ENCODE assay signal across 8 cellular contexts in the genomic region with DNA sequence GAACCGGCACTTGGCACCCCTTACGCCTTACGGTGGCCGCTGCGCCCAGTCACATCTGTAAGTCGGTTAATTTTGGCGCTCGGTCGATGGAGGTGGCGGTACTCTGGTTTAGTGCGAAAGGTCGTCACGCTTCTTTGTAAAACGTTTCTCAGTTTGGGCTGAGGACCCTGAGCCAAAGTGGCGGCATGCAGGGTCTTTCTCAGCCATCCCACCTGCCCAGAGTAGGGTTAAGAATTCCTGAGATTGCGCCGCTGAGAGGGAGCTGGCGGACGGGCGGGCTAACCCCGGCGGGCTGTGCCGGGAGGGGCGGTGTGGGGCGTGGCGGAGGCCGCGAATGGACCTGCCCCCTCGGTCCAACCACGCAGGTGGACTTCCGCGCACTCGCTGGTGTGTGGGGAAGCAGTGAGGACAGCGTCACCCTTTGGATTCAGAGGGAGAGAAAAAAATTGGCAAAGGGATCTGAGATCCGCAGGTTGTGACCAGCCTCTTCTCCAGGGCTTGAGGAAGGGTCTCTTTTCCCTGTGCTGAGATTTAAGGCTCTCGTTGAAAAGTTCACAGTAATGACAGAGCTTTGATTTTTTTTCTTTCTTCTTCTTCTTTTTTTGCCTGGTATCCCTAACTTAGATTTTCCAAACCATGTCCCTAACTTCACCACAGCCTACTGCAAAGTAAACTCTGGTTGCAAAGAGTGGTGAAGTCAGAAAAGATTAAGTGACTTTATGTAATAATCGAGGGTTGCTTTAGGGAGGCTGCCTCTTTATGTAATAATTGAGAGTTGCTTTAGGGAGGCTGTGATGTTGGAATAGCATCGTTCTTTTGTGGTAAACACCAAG. TPM values are rescaled to one million over a fixed set of nuclear protein-coding genes. Genes with fewer than 3 reads are reported as not detected.
A peak's percentile ranks its signal among the peaks of the same experiment; 100 is the strongest.
DNase-seq lines count a peak whose midpoint lies in the region; ATAC-seq and TF ChIP-seq lines count a peak whose summit lies in the region.

No MANE protein-coding gene starts in this region.

- DNase-seq in ELR (ENCODE audit: low read depth) = peak; percentile 89
- no peak for DNase-seq in Jurkat, Clone E6-1 (ENCODE audit: low read depth, low spot score)
- peak; percentile 93 for DNase-seq in PC-3
- peak; percentile 71 for DNase-seq in activated gamma-delta T cell treated with Interleukin-2 at 50 U/mL for 16 hours
- peak; percentile 64 to 88 for DNase-seq in foreskin fibroblast

- CTCF ChIA-PET in PC-3 (lab: Charles Lee) = interaction anchor here (0.5 to 0.6 kb wide), 3 partner anchors 36 to 310 kb away, joined by 5 read pairs; no protein-coding TSS in a partner anchor

- H3K9ac ChIP-seq in PC-3 (ENCODE audit: low read length) (peak overlapping the region; percentile 98), neural cell (ENCODE audit: low read length) (peak overlapping the region; percentile 81)

- intact Hi-C loops in PC-3 (cut with micrococcal nuclease) = loop anchor here (1.0 to 2.0 kb wide), 3 partner anchors 23 to 330 kb away; a partner anchor contains a TSS

- H3K27me3 ChIP-seq in PC-3 (ENCODE audit: low read length) (no peaks in the 10 kb centered on the region), neural cell (ENCODE audit: insufficient read depth, low read depth, low read length) (no peaks in the 10 kb centered on the region)

- no peaks in the 10 kb centered on the region for H3K9me3 ChIP-seq in PC-3 (ENCODE audit: low read length)
- H3K9me3 ChIP-seq in neural cell (ENCODE audit: low read length) = no peaks in the 10 kb centered on the region

- peak; percentile 54 for TF ChIP-seq RAD21 in neural cell (conservative IDR thresholded peaks at IDR 0.05)

- H3F3A ChIP-seq in PC-3 (ENCODE audit: low read length, unreplicated experiment) = no peaks in the 10 kb centered on the region
- peaks cover 5% of the 10 kb centered on the region for H3F3A ChIP-seq in neural cell (ENCODE audit: insufficient read depth, low read length, poor library complexity, severe bottlenecking)

- H3K4me1 ChIP-seq in PC-3 (ENCODE audit: insufficient read depth, low read length) = peaks cover 25% of the 10 kb centered on the region

- peak overlapping the region; percentile 93 for H3K4me2 ChIP-seq in PC-3 (ENCODE audit: low read length)
- peak overlapping the region; percentile 98 for H3K4me2 ChIP-seq in neural cell (ENCODE audit: low read length)

- H3K79me2 ChIP-seq in PC-3 (ENCODE audit: low read length) (peaks cover 36% of the 10 kb centered on the region), neural cell (replicated peaks; ENCODE audit: insufficient read depth, low read length) (peaks cover 37% of the 10 kb centered on the region)

- ATAC-seq in GM21737 (IDR thresholded peaks at IDR 0.05; ENCODE audit: unreplicated experiment) = peak; percentile 55
- peak; percentile 85 for ATAC-seq in PC-3

- TSS peak; percentile 80 for BruUV-seq in PC-3 (replicated peaks; lab: Mats Ljungman, UMichigan)

- H3K27ac ChIP-seq in PC-3 (ENCODE audit: low read length) (peak overlapping the region; percentile 91), neural cell (ENCODE audit: low read length) (peak overlapping the region; percentile 86), temporal lobe (ENCODE audit: low read depth, low read length) (peak overlapping the region; percentile 89)

- TF ChIP-seq CTCF in PC-3 (conservative IDR thresholded peaks at IDR 0.05; ENCODE audit: low read depth, low read length) = peak; percentile 46
- no peak for TF ChIP-seq CTCF in foreskin fibroblast (IDR thresholded peaks at IDR 0.05; ENCODE audit: low read depth, low read length)
- TF ChIP-seq CTCF in neural cell (IDR thresholded peaks at IDR 0.05; ENCODE audit: poor library complexity, severe bottlenecking) = peak; percentile 55

- H3K36me3 ChIP-seq in PC-3 (ENCODE audit: low read depth, low read length) (no peaks in the 10 kb centered on the region), neural cell (ENCODE audit: insufficient read depth, low read length) (no peaks in the 10 kb centered on the region)

- peak overlapping the region; percentile 60 for H3K4me3 ChIP-seq in Jurkat, Clone E6-1 (ENCODE audit: low read length)
- H3K4me3 ChIP-seq in PC-3 (ENCODE audit: low read length) = peak overlapping the region; percentile 75
- H3K4me3 ChIP-seq in foreskin fibroblast (ENCODE audit: low read depth in 1 of 2, low read length in 2 of 2) = peak overlapping the region; percentile 59 to 71
- H3K4me3 ChIP-seq in neural cell (ENCODE audit: low read length) = peak overlapping the region; percentile 79

- H3K9me2 ChIP-seq in PC-3 (replicated peaks; ENCODE audit: low read length) (no peaks in the 10 kb centered on the region), neural cell (ENCODE audit: insufficient read depth, low read length) (no peaks in the 10 kb centered on the region)

- peaks cover 10% of the 10 kb centered on the region; the same call in 1 of the 2 replicates for H4K20me1 ChIP-seq in PC-3 (ENCODE audit: low read length)
- peaks cover 8% of the 10 kb centered on the region for H4K20me1 ChIP-seq in neural cell (ENCODE audit: insufficient read depth)

- no peak for TF ChIP-seq EP300 in neural cell (conservative IDR thresholded peaks at IDR 0.05; ENCODE audit: poor library complexity, severe bottlenecking)

- H2AFZ ChIP-seq in PC-3 (ENCODE audit: low read length) (peak overlapping the region; percentile 96), neural cell (ENCODE audit: low read depth, low read length) (peak overlapping the region; percentile 65)

- POLR2A ChIA-PET in PC-3 (lab: Charles Lee; ENCODE audit: unreplicated experiment) = interaction anchor here (0.6 to 1.4 kb wide), 3 partner anchors 57 to 330 kb away, joined by 3 to 6 read pairs (median 5); a partner anchor contains a TSS

TF ChIP-seq in neural cell, 6 proteins besides CTCF, POLR2A, EP300 and RAD21:
- peak; percentile 60 for TF ChIP-seq SMC3 (conservative IDR thresholded peaks at IDR 0.05; ENCODE audit: poor library complexity)
- TF ChIP-seq EZH2 (IDR thresholded peaks at IDR 0.05; ENCODE audit: borderline replicate concordance, insufficient read depth, low read length, poor library complexity, severe bottlenecking) = no peak
- TF ChIP-seq POLR2AphosphoS5 (IDR thresholded peaks at IDR 0.05) = peak; percentile 65
- TF ChIP-seq, protein P1, sequence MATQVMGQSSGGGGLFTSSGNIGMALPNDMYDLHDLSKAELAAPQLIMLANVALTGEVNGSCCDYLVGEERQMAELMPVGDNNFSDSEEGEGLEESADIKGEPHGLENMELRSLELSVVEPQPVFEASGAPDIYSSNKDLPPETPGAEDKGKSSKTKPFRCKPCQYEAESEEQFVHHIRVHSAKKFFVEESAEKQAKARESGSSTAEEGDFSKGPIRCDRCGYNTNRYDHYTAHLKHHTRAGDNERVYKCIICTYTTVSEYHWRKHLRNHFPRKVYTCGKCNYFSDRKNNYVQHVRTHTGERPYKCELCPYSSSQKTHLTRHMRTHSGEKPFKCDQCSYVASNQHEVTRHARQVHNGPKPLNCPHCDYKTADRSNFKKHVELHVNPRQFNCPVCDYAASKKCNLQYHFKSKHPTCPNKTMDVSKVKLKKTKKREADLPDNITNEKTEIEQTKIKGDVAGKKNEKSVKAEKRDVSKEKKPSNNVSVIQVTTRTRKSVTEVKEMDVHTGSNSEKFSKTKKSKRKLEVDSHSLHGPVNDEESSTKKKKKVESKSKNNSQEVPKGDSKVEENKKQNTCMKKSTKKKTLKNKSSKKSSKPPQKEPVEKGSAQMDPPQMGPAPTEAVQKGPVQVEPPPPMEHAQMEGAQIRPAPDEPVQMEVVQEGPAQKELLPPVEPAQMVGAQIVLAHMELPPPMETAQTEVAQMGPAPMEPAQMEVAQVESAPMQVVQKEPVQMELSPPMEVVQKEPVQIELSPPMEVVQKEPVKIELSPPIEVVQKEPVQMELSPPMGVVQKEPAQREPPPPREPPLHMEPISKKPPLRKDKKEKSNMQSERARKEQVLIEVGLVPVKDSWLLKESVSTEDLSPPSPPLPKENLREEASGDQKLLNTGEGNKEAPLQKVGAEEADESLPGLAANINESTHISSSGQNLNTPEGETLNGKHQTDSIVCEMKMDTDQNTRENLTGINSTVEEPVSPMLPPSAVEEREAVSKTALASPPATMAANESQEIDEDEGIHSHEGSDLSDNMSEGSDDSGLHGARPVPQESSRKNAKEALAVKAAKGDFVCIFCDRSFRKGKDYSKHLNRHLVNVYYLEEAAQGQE (IDR thresholded peaks at IDR 0.05; ENCODE audit: borderline replicate concordance) = peak; percentile 33
- TF ChIP-seq TAF1 (IDR thresholded peaks at IDR 0.05; ENCODE audit: low read depth) = no peak
- TF ChIP-seq MXI1 (conservative IDR thresholded peaks at IDR 0.05; ENCODE audit: poor library complexity, severe bottlenecking) = peak; percentile 59

RNA-seq across cellular contexts. Expression of a gene that starts 0.6 kb away (rescaled TPM):
- 19.3 TPM for polyA plus RNA-seq in Jurkat, Clone E6-1 (2012; ENCODE audit: insufficient read depth, insufficient read length)
- total RNA-seq in PC-3 (2014; rRNA removed) (21.9 and 26.9 TPM in 2 replicates), temporal lobe (14.8 TPM)
- 29.0 and 32.0 TPM in 2 replicates for polyA plus RNA-seq in neural cell
- polyA minus RNA-seq in neural cell = 29.2 and 33.6 TPM in 2 replicates
